16 cellular contexts compared by ENCODE assay signal in genomic region chr3:123712077-123712860, GRCh38.
DNase-seq lines count a peak whose midpoint lies in the region; ATAC-seq, FAIRE-seq and TF ChIP-seq lines count a peak whose summit lies in the region.
"Had no signal": no experiment of that assay in that cellular context is flagged by ENCODE, and none has a peak within 500 bp of the region (broad histone marks: within the 10 kb centered on the region; RNA-seq: fewer than 3 reads in every experiment).

No MANE protein-coding gene starts in this region.

- no peak overlapping the region for H3K27ac Mint-ChIP-seq in activated T-helper 17 cell treated with anti-CD3 and anti-CD28 coated beads, Interleukin-2, amount 50 U/mL, for 72 hours
- H3K27ac Mint-ChIP-seq: activated CD8-positive, alpha-beta T cell treated with anti-CD3 and anti-CD28 coated beads, Interleukin-2, amount 10 ng/mL, durations not matched to agents 7 days and 5 days; activated T-helper 2 cell treated with anti-CD3 and anti-CD28 coated beads, Interferon-gamma antibody, Interleukin-2, Interleukin-4, amounts not matched to agents 10 μg/mL and 5 μg/mL and 100 μg/mL, durations not matched to agents 14 hours and 24 hours and 36 hours; effector memory CD8-positive, alpha-beta T cell had no signal

- H3K9ac ChIP-seq in BLaER1 = no peak overlapping the region
- H3K9ac ChIP-seq: GM23248 had no signal

- H3K27me3 ChIP-seq in BLaER1 = no peaks in the 10 kb centered on the region
- H3K27me3 ChIP-seq in bronchial epithelial cell (ENCODE audit: control insufficient read depth, insufficient read depth, low read length) = no peaks in the 10 kb centered on the region
- H3K27me3 ChIP-seq in right cardiac atrium (ENCODE audit: control insufficient read depth, insufficient read depth) = no peaks in the 10 kb centered on the region

- no peaks in the 10 kb centered on the region for H3K9me3 Mint-ChIP-seq in activated T-helper 17 cell treated with anti-CD3 and anti-CD28 coated beads, Interleukin-2, amount 50 U/mL, for 72 hours
- H3K9me3 Mint-ChIP-seq: activated T-helper 2 cell treated with anti-CD3 and anti-CD28 coated beads, Interferon-gamma antibody, Interleukin-2, Interleukin-4, amounts not matched to agents 10 μg/mL and 5 μg/mL and 100 μg/mL, durations not matched to agents 14 hours and 24 hours and 36 hours; effector memory CD8-positive, alpha-beta T cell had no signal

- FAIRE-seq in bronchial epithelial cell (lab: Jason Lieb, UNC) = peak; percentile 55

- peak overlapping the region; percentile 41 for H3K27ac ChIP-seq in BLaER1
- H3K27ac ChIP-seq in right cardiac atrium (ENCODE audit: low read length) = no peak overlapping the region
- H3K27ac ChIP-seq: GM23248 had no signal

- H3K36me3 ChIP-seq in BLaER1 (peaks cover 73% of the 10 kb centered on the region), bronchial epithelial cell (ENCODE audit: control insufficient read depth, insufficient read depth, low read length) (no peaks in the 10 kb centered on the region)

- H3K9me3 ChIP-seq in BLaER1 (no peaks in the 10 kb centered on the region), right cardiac atrium (ENCODE audit: control insufficient read depth, low read length) (no peaks in the 10 kb centered on the region)

- H3K4me3 Mint-ChIP-seq in activated T-helper 17 cell treated with anti-CD3 and anti-CD28 coated beads, Interleukin-2, amount 50 U/mL, for 72 hours = no peak overlapping the region
- H3K4me3 Mint-ChIP-seq: activated CD8-positive, alpha-beta T cell treated with anti-CD3 and anti-CD28 coated beads, Interleukin-2, amount 10 ng/mL, durations not matched to agents 7 days and 5 days; effector memory CD8-positive, alpha-beta T cell had no signal

- ATAC-seq in right cardiac atrium (peak; percentile 19 to 43), sciatic nerve (peak; percentile 68), HG03175 (IDR thresholded peaks at IDR 0.05; ENCODE audit: unreplicated experiment) (no peak)
- ATAC-seq in activated T-helper 17 cell treated with anti-CD3 and anti-CD28 coated beads, Interleukin-2, amount 50 U/mL, for 72 hours (replicated peaks) = no peak
- ATAC-seq: activated CD8-positive, alpha-beta T cell treated with anti-CD3 and anti-CD28 coated beads, Interleukin-2, amount 10 ng/mL, durations not matched to agents 7 days and 5 days; effector memory CD8-positive, alpha-beta T cell had no signal

- H4K20me1 ChIP-seq in BLaER1 = 0 out of 2 replicates have a peak, but pooled peaks cover 5% of the 10 kb centered on the region

- H3K4me1 ChIP-seq in BLaER1 (peaks cover 40% of the 10 kb centered on the region), right cardiac atrium (ENCODE audit: control insufficient read depth, insufficient read depth, low read length) (peaks cover 10% of the 10 kb centered on the region)

- intact Hi-C loops in right cardiac atrium (cut with DNase I) = no loop called here
- intact Hi-C loops in sciatic nerve (cut with DNase I) = no loop called here

- no peak for DNase-seq in bronchial epithelial cell (ENCODE audit: low read depth)
- DNase-seq in right cardiac atrium = no peak
- no peak for DNase-seq in sciatic nerve (ENCODE audit: low spot score)
- DNase-seq in nucleus accumbens (lab: John Stamatoyannopoulos, UW) = no peak
- DNase-seq in GM13976 (ENCODE audit: low spot score) = no peak
- DNase-seq: activated CD8-positive, alpha-beta T cell treated with anti-CD3 and anti-CD28 coated beads, Interleukin-2, amount 10 ng/mL, durations not matched to agents 7 days and 5 days; effector memory CD8-positive, alpha-beta T cell; foreskin melanocyte; GM23248; NCI-H1105 treated with DMSO at 0.1 percent for 48 hours; NCI-H446; stimulated activated CD4-positive, alpha-beta T cell treated with anti-CD3 and anti-CD28 coated beads, Interleukin-4, amount 100 ng/mL, for 4 hours had no signal

- H3K4me3 ChIP-seq in BLaER1 = no peak overlapping the region
- H3K4me3 ChIP-seq in bronchial epithelial cell (ENCODE audit: low read depth, low read length) = no peak overlapping the region
- no peak overlapping the region for H3K4me3 ChIP-seq in right cardiac atrium (ENCODE audit: low read length)
- H3K4me3 ChIP-seq: GM23248 had no signal

- H3K27me3 Mint-ChIP-seq in activated T-helper 17 cell treated with anti-CD3 and anti-CD28 coated beads, Interleukin-2, amount 50 U/mL, for 72 hours = no peaks in the 10 kb centered on the region

- no peaks in the 10 kb centered on the region for H3K36me3 Mint-ChIP-seq in activated T-helper 17 cell treated with anti-CD3 and anti-CD28 coated beads, Interleukin-2, amount 50 U/mL, for 72 hours (ENCODE audit: low read depth)

- peak overlapping the region; percentile 64 for H3K4me2 ChIP-seq in BLaER1

- TF ChIP-seq CTCF in bronchial epithelial cell (IDR thresholded peaks at IDR 0.05; ENCODE audit: insufficient read depth, low read length, severe bottlenecking) (no peak), GM13976 (IDR thresholded peaks at IDR 0.05; ENCODE audit: borderline replicate concordance, control extremely low read depth, extremely low read depth, insufficient read depth, missing control alignments) (no peak)

- 49% methylated on average over 14 of the region's 14 CpGs for WGBS in right cardiac atrium

- H3K4me1 Mint-ChIP-seq in activated T-helper 17 cell treated with anti-CD3 and anti-CD28 coated beads, Interleukin-2, amount 50 U/mL, for 72 hours = no peaks in the 10 kb centered on the region

- in situ Hi-C loops in GM13976 (cut with MboI; ENCODE audit: low sequenced_read_pairs, unreplicated experiment) = loop anchor here (10.0 kb wide), 1 partner anchor 57 kb away; no protein-coding TSS in a partner anchor

Comparison
In these comparisons a context has a peak if more than half of its experiments do, and no peak if none do; other contexts are left out.
1. ATAC-seq: peak in right cardiac atrium (2 of 2) and sciatic nerve (single experiment); none in HG03175 (single experiment) and activated T-helper 17 cell treated with anti-CD3 and anti-CD28 coated beads, Interleukin-2, amount 50 U/mL, for 72 hours (single experiment).